7 cellular contexts compared by ENCODE assay signal in the genomic region with DNA sequence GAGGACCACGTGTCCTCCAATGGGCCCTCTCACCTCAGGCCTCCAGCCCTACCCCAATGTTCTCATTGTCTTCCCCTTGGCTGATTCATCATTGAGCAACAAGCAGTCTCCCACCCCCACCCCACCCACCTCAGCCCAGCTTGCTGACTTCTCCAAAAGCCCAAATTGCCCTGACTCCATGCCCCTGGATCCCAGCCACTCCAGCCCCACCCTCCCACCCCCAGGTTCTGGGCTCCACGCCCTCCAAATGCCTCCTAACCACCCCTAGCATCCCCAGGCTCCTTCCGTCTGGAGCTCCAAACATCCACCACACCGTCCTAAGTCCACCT. TPM values are rescaled to one million over a fixed set of nuclear protein-coding genes. Genes with fewer than 3 reads are reported as not detected.
A peak's percentile ranks its signal among the peaks of the same experiment; 100 is the strongest.
DNase-seq lines count a peak whose midpoint lies in the region; ATAC-seq and TF ChIP-seq lines count a peak whose summit lies in the region.
"Had no signal": no experiment of that assay in that cellular context is flagged by ENCODE, and none has a peak within 500 bp of the region (broad histone marks: within the 10 kb centered on the region; RNA-seq: fewer than 3 reads in every experiment).

No MANE protein-coding gene starts in this region.

- TF ChIP-seq RAD21 in Ishikawa (IDR thresholded peaks at IDR 0.05; ENCODE audit: low read depth) = no peak

- no peak for ATAC-seq in GM19395 (IDR thresholded peaks at IDR 0.05; ENCODE audit: unreplicated experiment)
- ATAC-seq in GM18517 (IDR thresholded peaks at IDR 0.05; ENCODE audit: unreplicated experiment) = no peak

- no peaks in the 10 kb centered on the region for H3K27me3 ChIP-seq in skeletal muscle satellite cell (ENCODE audit: control insufficient read depth, insufficient read depth, low read length)

- no peak for TF ChIP-seq EP300 in Ishikawa (IDR thresholded peaks at IDR 0.05; ENCODE audit: borderline replicate concordance)

- DNase-seq in epithelial cell of esophagus (ENCODE audit: low read depth) = peak; percentile 92
- DNase-seq in NCI-H187 (lab: John Stamatoyannopoulos, UW) = no peak
- DNase-seq: activated T-cell treated with anti-CD3 and anti-CD28 coated beads, Interleukin-2, amount 50 U/mL, for 1 hour had no signal

- H3K4me3 ChIP-seq in epithelial cell of esophagus (ENCODE audit: low read length) (peak overlapping the region; percentile 100), skeletal muscle satellite cell (ENCODE audit: low read length) (peak overlapping the region; percentile 92)

- no peak for TF ChIP-seq CTCF in epithelial cell of esophagus (IDR thresholded peaks at IDR 0.05; ENCODE audit: insufficient read depth, low read depth, low read length, missing control alignments)

- peak overlapping the region; percentile 94 for H3K4me2 ChIP-seq in skeletal muscle satellite cell (ENCODE audit: low read length)

- peak overlapping the region; percentile 90 for H3K9ac ChIP-seq in skeletal muscle satellite cell (ENCODE audit: low read depth, low read length)

- H3K4me1 ChIP-seq in skeletal muscle satellite cell (ENCODE audit: control insufficient read depth, insufficient read depth, low read length) = peaks cover 42% of the 10 kb centered on the region

- H3K36me3 ChIP-seq in skeletal muscle satellite cell (ENCODE audit: insufficient read depth, low read length) = peaks cover 33% of the 10 kb centered on the region

- H3K9me3 ChIP-seq in skeletal muscle satellite cell (replicated peaks; ENCODE audit: low read length) = no peaks in the 10 kb centered on the region

TF ChIP-seq in Ishikawa, 13 proteins besides CTCF, POLR2A, EP300 and RAD21:
- TF ChIP-seq, protein P1, sequence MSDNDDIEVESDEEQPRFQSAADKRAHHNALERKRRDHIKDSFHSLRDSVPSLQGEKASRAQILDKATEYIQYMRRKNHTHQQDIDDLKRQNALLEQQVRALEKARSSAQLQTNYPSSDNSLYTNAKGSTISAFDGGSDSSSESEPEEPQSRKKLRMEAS (IDR thresholded peaks at IDR 0.05) = peak; percentile 47
- TF ChIP-seq TAF1 (IDR thresholded peaks at IDR 0.05; ENCODE audit: low read depth) = no peak
- peak; percentile 43; the same call in 1 of the 2 replicates for TF ChIP-seq CEBPB (IDR thresholded peaks at IDR 0.05)
- TF ChIP-seq, protein P2, sequence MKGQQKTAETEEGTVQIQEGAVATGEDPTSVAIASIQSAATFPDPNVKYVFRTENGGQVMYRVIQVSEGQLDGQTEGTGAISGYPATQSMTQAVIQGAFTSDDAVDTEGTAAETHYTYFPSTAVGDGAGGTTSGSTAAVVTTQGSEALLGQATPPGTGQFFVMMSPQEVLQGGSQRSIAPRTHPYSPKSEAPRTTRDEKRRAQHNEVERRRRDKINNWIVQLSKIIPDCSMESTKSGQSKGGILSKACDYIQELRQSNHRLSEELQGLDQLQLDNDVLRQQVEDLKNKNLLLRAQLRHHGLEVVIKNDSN (IDR thresholded peaks at IDR 0.05) = 0 out of 2 replicates have a peak, but pooled peaks have one; percentile 13
- no peak for TF ChIP-seq FOXM1 (IDR thresholded peaks at IDR 0.05; ENCODE audit: borderline replicate concordance, low read depth)
- TF ChIP-seq TEAD4 (IDR thresholded peaks at IDR 0.05) = no peak

RNA-seq across cellular contexts. Expression of a gene that starts 1.9 kb away (rescaled TPM):
- 654 and 681 TPM in 2 replicates for total RNA-seq in skeletal muscle satellite cell (2012; rRNA removed)

RNA-seq across cellular contexts. Expression of a gene that starts 5.1 kb away (rescaled TPM):
- 0.76 and 0.87 TPM in 2 replicates for total RNA-seq in skeletal muscle satellite cell (2012; rRNA removed)

RNA-seq across cellular contexts. Expression of a gene that starts 16.3 kb away (rescaled TPM):
- 109 and 142 TPM in 2 replicates for total RNA-seq in skeletal muscle satellite cell (2012; rRNA removed)

RNA-seq across cellular contexts. Expression of a gene that starts 17.2 kb away (rescaled TPM):
- not detected in 2 replicates for total RNA-seq in skeletal muscle satellite cell (2012; rRNA removed)

RNA-seq across cellular contexts. Expression of a gene that starts 22.9 kb away (rescaled TPM):
- 30.7 and 33.4 TPM in 2 replicates for total RNA-seq in skeletal muscle satellite cell (2012; rRNA removed)
